In the genomic region with DNA sequence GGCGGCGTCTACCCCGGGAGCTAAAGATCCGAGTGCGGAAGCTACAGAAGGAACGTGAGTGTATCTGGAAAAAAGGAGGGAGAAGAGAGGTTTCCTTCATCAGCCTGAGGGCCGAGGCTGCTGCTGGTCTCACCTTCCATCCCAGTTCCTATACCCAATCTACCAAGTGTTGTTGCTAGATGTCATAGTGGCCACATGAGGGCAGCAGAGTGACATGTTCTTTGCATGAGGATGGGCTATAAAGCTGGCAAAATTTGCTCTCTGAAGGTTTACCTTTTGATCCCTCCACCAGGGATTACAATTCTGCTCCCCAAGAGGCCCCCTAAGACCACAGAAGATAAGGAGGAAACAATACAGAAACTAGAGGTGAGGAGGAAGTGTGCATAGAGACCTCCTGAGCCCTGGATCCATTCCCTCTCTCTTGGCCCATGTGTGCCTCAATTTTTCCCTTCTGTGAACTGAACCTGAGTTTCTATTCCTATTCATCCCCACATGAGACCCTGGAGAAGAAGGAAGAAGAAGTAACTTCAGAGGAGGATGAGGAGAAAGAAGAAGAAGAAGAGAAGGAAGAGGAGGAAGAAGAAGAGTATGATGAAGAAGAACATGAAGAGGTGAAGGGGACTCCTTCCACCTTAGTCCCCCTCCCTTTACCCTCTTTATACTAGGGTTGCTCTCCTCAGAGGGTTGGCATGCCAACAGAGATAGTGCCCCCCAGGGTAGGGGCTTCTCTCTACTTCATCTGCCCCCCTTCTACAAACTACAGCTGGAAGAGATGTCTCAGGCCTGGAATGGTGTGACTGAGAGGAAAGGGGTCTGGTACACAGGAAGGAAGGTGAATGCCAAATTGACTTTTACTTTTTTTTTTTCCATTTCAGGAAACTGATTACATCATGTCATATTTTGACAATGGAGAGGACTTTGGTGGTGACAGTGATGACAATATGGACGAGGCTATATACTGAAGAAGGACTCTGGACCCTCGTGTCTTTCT, we compare ENCODE assay signal across 1 cellular context.
A peak's percentile ranks its signal among the peaks of the same experiment; 100 is the strongest.
TF ChIP-seq lines count a peak whose summit lies in the region.

No MANE protein-coding gene starts in this region.

TF ChIP-seq in K562, 482 proteins besides CTCF, POLR2A, EP300 and RAD21 (continues in another document):
- TF ChIP-seq EHMT2 (IDR thresholded peaks at IDR 0.05) (peak; percentile 21; the same call in 1 of the 2 replicates), ZNF184 (CRISPR knock-in tag; IDR thresholded peaks at IDR 0.05) (no peak), PTTG1 (tag; IDR thresholded peaks at IDR 0.05; ENCODE audit: low read depth) (peak; percentile 14; the same call in 1 of the 2 replicates), CEBPG (CRISPR knock-in tag; IDR thresholded peaks at IDR 0.05) (no peak), CEBPG (tag; conservative IDR thresholded peaks at IDR 0.05 in 1 of 2, IDR thresholded peaks at IDR 0.05 in 1 of 2) (peak in 1 of 2 experiments; percentile 62; a peak in 1 of 4 replicates), HSF4 (CRISPR knock-in tag; IDR thresholded peaks at IDR 0.05; ENCODE audit: borderline replicate concordance) (no peak), KLF13 (tag; IDR thresholded peaks at IDR 0.05; ENCODE audit: borderline replicate concordance, low read depth) (no peak), ZBTB26 (CRISPR knock-in tag; IDR thresholded peaks at IDR 0.05) (no peak), MYNN (IDR thresholded peaks at IDR 0.05) (peak; percentile 69; the same call in 1 of the 2 replicates), MYNN (CRISPR knock-in tag; IDR thresholded peaks at IDR 0.05) (no peak), BDP1 (IDR thresholded peaks at IDR 0.05; ENCODE audit: insufficient read depth, insufficient read length) (no peak), BCL6 (CRISPR knock-in tag; IDR thresholded peaks at IDR 0.05) (no peak), TBP (optimal IDR thresholded peaks at IDR 0.05; ENCODE audit: low read depth, low read length) (peak; percentile 36), MAFK (IDR thresholded peaks at IDR 0.05; ENCODE audit: low read length) (0 out of 2 replicates have a peak, but pooled peaks have one; percentile 6), SPI1 (IDR thresholded peaks at IDR 0.05; ENCODE audit: borderline replicate concordance, low read depth, low read length) (no peak), HDGF (IDR thresholded peaks at IDR 0.05) (peak; percentile 55; the same call in 1 of the 2 replicates), SMAD4 (CRISPR knock-in tag; conservative IDR thresholded peaks at IDR 0.05) (peak; percentile 53; the same call in 1 of the 2 replicates), TRIM24 (IDR thresholded peaks at IDR 0.05) (no peak), JUND (IDR thresholded peaks at IDR 0.05; ENCODE audit: borderline replicate concordance, low read depth, low read length) (no peak), JUND (tag; IDR thresholded peaks at IDR 0.05; ENCODE audit: borderline replicate concordance, low read depth, low read length) (peak; percentile 30; the same call in 1 of the 3 replicates), ZBTB11 (CRISPR knock-in tag; IDR thresholded peaks at IDR 0.05) (0 out of 6 replicates have a peak, but pooled peaks of 1 of the 3 experiments have one; percentile 35), ZBTB40 (IDR thresholded peaks at IDR 0.05) (peak; percentile 15; the same call in 1 of the 2 replicates), ZBTB40 (CRISPR knock-in tag; IDR thresholded peaks at IDR 0.05) (no peak)
- TF ChIP-seq, protein P1, sequence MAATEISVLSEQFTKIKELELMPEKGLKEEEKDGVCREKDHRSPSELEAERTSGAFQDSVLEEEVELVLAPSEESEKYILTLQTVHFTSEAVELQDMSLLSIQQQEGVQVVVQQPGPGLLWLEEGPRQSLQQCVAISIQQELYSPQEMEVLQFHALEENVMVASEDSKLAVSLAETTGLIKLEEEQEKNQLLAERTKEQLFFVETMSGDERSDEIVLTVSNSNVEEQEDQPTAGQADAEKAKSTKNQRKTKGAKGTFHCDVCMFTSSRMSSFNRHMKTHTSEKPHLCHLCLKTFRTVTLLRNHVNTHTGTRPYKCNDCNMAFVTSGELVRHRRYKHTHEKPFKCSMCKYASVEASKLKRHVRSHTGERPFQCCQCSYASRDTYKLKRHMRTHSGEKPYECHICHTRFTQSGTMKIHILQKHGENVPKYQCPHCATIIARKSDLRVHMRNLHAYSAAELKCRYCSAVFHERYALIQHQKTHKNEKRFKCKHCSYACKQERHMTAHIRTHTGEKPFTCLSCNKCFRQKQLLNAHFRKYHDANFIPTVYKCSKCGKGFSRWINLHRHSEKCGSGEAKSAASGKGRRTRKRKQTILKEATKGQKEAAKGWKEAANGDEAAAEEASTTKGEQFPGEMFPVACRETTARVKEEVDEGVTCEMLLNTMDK (IDR thresholded peaks at IDR 0.05; ENCODE audit: borderline replicate concordance, insufficient read depth, low read depth, low read length, poor library complexity, severe bottlenecking), result no peak
- TF ChIP-seq, protein P2, sequence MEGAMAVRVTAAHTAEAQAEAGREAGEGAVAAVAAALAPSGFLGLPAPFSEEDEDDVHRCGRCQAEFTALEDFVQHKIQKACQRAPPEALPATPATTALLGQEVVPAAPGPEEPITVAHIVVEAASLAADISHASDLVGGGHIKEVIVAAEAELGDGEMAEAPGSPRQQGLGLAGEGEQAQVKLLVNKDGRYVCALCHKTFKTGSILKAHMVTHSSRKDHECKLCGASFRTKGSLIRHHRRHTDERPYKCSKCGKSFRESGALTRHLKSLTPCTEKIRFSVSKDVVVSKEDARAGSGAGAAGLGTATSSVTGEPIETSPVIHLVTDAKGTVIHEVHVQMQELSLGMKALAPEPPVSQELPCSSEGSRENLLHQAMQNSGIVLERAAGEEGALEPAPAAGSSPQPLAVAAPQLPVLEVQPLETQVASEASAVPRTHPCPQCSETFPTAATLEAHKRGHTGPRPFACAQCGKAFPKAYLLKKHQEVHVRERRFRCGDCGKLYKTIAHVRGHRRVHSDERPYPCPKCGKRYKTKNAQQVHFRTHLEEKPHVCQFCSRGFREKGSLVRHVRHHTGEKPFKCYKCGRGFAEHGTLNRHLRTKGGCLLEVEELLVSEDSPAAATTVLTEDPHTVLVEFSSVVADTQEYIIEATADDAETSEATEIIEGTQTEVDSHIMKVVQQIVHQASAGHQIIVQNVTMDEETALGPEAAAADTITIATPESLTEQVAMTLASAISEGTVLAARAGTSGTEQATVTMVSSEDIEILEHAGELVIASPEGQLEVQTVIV (CRISPR knock-in tag; IDR thresholded peaks at IDR 0.05; ENCODE audit: borderline replicate concordance), result peak; percentile 38; the same call in 1 of the 2 replicates
- TF ChIP-seq, protein P3, sequence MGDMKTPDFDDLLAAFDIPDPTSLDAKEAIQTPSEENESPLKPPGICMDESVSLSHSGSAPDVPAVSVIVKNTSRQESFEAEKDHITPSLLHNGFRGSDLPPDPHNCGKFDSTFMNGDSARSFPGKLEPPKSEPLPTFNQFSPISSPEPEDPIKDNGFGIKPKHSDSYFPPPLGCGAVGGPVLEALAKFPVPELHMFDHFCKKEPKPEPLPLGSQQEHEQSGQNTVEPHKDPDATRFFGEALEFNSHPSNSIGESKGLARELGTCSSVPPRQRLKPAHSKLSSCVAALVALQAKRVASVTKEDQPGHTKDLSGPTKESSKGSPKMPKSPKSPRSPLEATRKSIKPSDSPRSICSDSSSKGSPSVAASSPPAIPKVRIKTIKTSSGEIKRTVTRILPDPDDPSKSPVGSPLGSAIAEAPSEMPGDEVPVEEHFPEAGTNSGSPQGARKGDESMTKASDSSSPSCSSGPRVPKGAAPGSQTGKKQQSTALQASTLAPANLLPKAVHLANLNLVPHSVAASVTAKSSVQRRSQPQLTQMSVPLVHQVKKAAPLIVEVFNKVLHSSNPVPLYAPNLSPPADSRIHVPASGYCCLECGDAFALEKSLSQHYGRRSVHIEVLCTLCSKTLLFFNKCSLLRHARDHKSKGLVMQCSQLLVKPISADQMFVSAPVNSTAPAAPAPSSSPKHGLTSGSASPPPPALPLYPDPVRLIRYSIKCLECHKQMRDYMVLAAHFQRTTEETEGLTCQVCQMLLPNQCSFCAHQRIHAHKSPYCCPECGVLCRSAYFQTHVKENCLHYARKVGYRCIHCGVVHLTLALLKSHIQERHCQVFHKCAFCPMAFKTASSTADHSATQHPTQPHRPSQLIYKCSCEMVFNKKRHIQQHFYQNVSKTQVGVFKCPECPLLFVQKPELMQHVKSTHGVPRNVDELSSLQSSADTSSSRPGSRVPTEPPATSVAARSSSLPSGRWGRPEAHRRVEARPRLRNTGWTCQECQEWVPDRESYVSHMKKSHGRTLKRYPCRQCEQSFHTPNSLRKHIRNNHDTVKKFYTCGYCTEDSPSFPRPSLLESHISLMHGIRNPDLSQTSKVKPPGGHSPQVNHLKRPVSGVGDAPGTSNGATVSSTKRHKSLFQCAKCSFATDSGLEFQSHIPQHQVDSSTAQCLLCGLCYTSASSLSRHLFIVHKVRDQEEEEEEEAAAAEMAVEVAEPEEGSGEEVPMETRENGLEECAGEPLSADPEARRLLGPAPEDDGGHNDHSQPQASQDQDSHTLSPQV (IDR thresholded peaks at IDR 0.05), result peak; percentile 90
